In the genomic region with DNA sequence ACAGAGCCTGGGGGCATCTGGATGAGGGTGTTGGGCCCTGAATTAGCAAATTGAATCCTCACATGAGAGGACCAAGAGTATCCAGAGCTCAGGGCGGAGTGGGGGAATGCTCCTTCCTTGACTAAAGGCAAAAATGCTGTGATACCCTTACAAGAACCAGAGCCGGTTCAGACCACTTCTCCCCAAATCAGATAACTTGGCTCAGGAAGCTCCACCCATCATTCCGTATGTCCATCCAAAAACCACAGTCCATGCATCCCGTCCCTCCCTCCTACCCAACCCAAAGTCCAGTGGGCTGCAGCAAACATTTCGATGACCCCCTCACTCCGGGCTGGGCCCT, we compare ENCODE assay signal across 22 cellular contexts. TPM values are rescaled to one million over a fixed set of nuclear protein-coding genes. Genes with fewer than 3 reads are reported as not detected.
"Had no signal": no experiment of that assay in that cellular context is flagged by ENCODE, and none has a peak within 500 bp of the region (broad histone marks: within the 10 kb centered on the region; RNA-seq: fewer than 3 reads in every experiment).

No MANE protein-coding gene starts in this region.

- H3K27me3 ChIP-seq: ovary, transverse colon, upper lobe of right lung, uterus had no signal

- DNase-seq: effector CD8-positive, alpha-beta T cell; endodermal cell; foreskin melanocyte; hippocampal formation; left cardiac atrium; left lung; mammary epithelial cell; mesendoderm; midbrain; naive thymus-derived CD4-positive, alpha-beta T cell; nephron progenitor cell; nucleus accumbens; stimulated activated naive B cell treated with anti-CD40 and anti-IgM and Interleukin-4, amounts not matched to agents 10 μg/mL and 1 μg/mL and 100 μg/mL, for 72 hours; transverse colon had no signal

- H3K9me3 ChIP-seq: heart right ventricle, left lung, ovary, psoas muscle, transverse colon, upper lobe of right lung, uterus had no signal

- ATAC-seq: left lung; naive thymus-derived CD4-positive, alpha-beta T cell; stimulated activated naive B cell treated with anti-CD40 and anti-IgM and Interleukin-4, amounts not matched to agents 10 μg/mL and 1 μg/mL and 100 μg/mL, for 72 hours; upper lobe of right lung had no signal

- H3K36me3 ChIP-seq: heart right ventricle, left lung, ovary, spleen, transverse colon, upper lobe of right lung, uterus had no signal

- H3K27ac ChIP-seq: epithelial cell of prostate, heart right ventricle, left lung, ovary, psoas muscle, spleen, transverse colon, upper lobe of right lung had no signal

- H3K4me1 ChIP-seq: heart right ventricle, left lung, psoas muscle, transverse colon, upper lobe of right lung, uterus had no signal

- H3K4me3 ChIP-seq: heart right ventricle, ovary, upper lobe of right lung had no signal

RNA-seq across cellular contexts. Expression of gene DIO3, which starts 22.4 kb away (rescaled TPM):
- total RNA-seq: mammary epithelial cell; naive thymus-derived CD4-positive, alpha-beta T cell; renal cortical epithelial cell had no signal
- polyA plus RNA-seq: mammary epithelial cell; naive thymus-derived CD4-positive, alpha-beta T cell had no signal
